14 cellular contexts compared by ENCODE assay signal in the genomic region with DNA sequence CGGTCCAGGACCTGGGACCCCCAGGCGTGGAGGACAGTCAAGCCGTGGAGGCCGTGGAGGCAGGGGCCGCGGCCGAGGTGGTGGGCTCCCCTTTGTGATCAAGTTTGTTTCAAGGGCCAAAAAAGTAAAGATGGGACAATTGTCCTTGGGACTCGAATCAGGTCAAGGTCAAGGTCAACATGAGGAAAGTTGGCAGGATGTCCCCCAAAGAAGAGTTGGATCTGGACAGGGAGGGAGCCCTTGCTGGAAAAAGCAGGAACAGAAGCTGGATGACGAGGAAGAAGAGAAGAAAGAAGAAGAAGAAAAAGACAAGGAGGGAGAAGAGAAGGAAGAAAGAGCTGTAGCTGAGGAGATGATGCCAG. TPM values are rescaled to one million over a fixed set of nuclear protein-coding genes. Genes with fewer than 3 reads are reported as not detected.
DNase-seq lines count a peak whose midpoint lies in the region; ATAC-seq and TF ChIP-seq lines count a peak whose summit lies in the region.
"Had no signal": no experiment of that assay in that cellular context is flagged by ENCODE, and none has a peak within 500 bp of the region (broad histone marks: within the 10 kb centered on the region; RNA-seq: fewer than 3 reads in every experiment).

No MANE protein-coding gene starts in this region.

- no peaks in the 10 kb centered on the region for H3K9me3 Mint-ChIP-seq in activated T-cell treated with anti-CD3 and anti-CD28 coated beads, Interleukin-2, amount 50 U/mL, for 24 hours
- H3K9me3 Mint-ChIP-seq in activated CD8-positive, alpha-beta T cell treated with anti-CD3 and anti-CD28 coated beads for 36 hours, result no peaks in the 10 kb centered on the region
- H3K9me3 Mint-ChIP-seq in neural crest cell, result no peaks in the 10 kb centered on the region
- no peaks in the 10 kb centered on the region for H3K9me3 Mint-ChIP-seq in naive thymus-derived CD8-positive, alpha-beta T cell

- no peak for TF ChIP-seq CTCF in activated CD8-positive, alpha-beta T cell treated with anti-CD3 and anti-CD28 coated beads for 36 hours (IDR thresholded peaks at IDR 0.05)
- no peak for TF ChIP-seq CTCF in neural crest cell (conservative IDR thresholded peaks at IDR 0.05)

- POLR2A ChIA-PET in activated CD8-positive, alpha-beta T cell treated with anti-CD3 and anti-CD28 coated beads for 36 hours (lab: Charles Lee), result interaction anchor here (1.2 to 9.5 kb wide), 6 partner anchors 9 to 22 kb away, joined by 3 to 105 read pairs (median 33); partner anchors contain the start of gene IGFLR1
- POLR2A ChIA-PET in naive thymus-derived CD8-positive, alpha-beta T cell (lab: Charles Lee), result interaction anchor here (0.6 to 4.3 kb wide), 3 partner anchors 20 to 209 kb away, joined by 4 to 29 read pairs (median 26); partner anchors contain the start of gene IGFLR1

- H3K4me3 Mint-ChIP-seq in activated T-cell treated with anti-CD3 and anti-CD28 coated beads, Interleukin-2, amount 50 U/mL, for 24 hours, result peak overlapping the region; percentile 39
- peak overlapping the region; percentile 94 for H3K4me3 Mint-ChIP-seq in activated CD8-positive, alpha-beta T cell treated with anti-CD3 and anti-CD28 coated beads for 36 hours
- H3K4me3 Mint-ChIP-seq in neural crest cell, result peak overlapping the region; percentile 79
- H3K4me3 Mint-ChIP-seq in naive thymus-derived CD8-positive, alpha-beta T cell, result peak overlapping the region in 5 of 10 donors; percentile 38 to 65 (median 58)

- ATAC-seq in activated CD8-positive, alpha-beta T cell treated with anti-CD3 and anti-CD28 coated beads for 36 hours, result no peak
- no peak for ATAC-seq in GM19023 (IDR thresholded peaks at IDR 0.05; ENCODE audit: unreplicated experiment)
- ATAC-seq in naive thymus-derived CD8-positive, alpha-beta T cell, result no peak
- ATAC-seq: mucosa of descending colon had no signal

- H3K4me1 Mint-ChIP-seq in activated T-cell treated with anti-CD3 and anti-CD28 coated beads, Interleukin-2, amount 50 U/mL, for 24 hours (ENCODE audit: low read depth), result peaks cover 36% of the 10 kb centered on the region
- H3K4me1 Mint-ChIP-seq in activated CD8-positive, alpha-beta T cell treated with anti-CD3 and anti-CD28 coated beads for 36 hours (ENCODE audit: low read depth), result peaks cover 29% of the 10 kb centered on the region
- H3K4me1 Mint-ChIP-seq in neural crest cell, result peaks cover 27% of the 10 kb centered on the region
- H3K4me1 Mint-ChIP-seq in naive thymus-derived CD8-positive, alpha-beta T cell, result peaks cover 19 to 54% (median 38%) of the 10 kb centered on the region in 4 donors

- H3K27ac Mint-ChIP-seq in activated T-cell treated with anti-CD3 and anti-CD28 coated beads, Interleukin-2, amount 50 U/mL, for 24 hours, result peak overlapping the region; percentile 93
- peak overlapping the region; percentile 80 for H3K27ac Mint-ChIP-seq in activated CD8-positive, alpha-beta T cell treated with anti-CD3 and anti-CD28 coated beads for 36 hours
- H3K27ac Mint-ChIP-seq in neural crest cell (ENCODE audit: unreplicated experiment), result no peak overlapping the region
- peak overlapping the region in 5 of 10 donors; percentile 51 to 87 (median 74) for H3K27ac Mint-ChIP-seq in naive thymus-derived CD8-positive, alpha-beta T cell

- intact Hi-C loops in activated CD8-positive, alpha-beta T cell treated with anti-CD3 and anti-CD28 coated beads for 36 hours (cut with micrococcal nuclease), result no loop called here

- H3K27me3 Mint-ChIP-seq in activated T-cell treated with anti-CD3 and anti-CD28 coated beads, Interleukin-2, amount 50 U/mL, for 24 hours, result no peaks in the 10 kb centered on the region
- H3K27me3 Mint-ChIP-seq in activated CD8-positive, alpha-beta T cell treated with anti-CD3 and anti-CD28 coated beads for 36 hours, result no peaks in the 10 kb centered on the region
- H3K27me3 Mint-ChIP-seq in neural crest cell (ENCODE audit: low read depth), result no peaks in the 10 kb centered on the region
- no peaks in the 10 kb centered on the region for H3K27me3 Mint-ChIP-seq in naive thymus-derived CD8-positive, alpha-beta T cell

- DNase-seq in activated T-cell treated with anti-CD3 and anti-CD28 coated beads, Interleukin-2, amount 50 U/mL, for 24 hours, result no peak
- no peak for DNase-seq in activated T-cell treated with anti-CD3 and anti-CD28 coated beads for 4 hours
- DNase-seq in activated CD8-positive, alpha-beta T cell treated with anti-CD3 and anti-CD28 coated beads for 36 hours, result no peak
- DNase-seq in neural crest cell (ENCODE audit: low read depth, low spot score), result no peak
- no peak for DNase-seq in naive thymus-derived CD8-positive, alpha-beta T cell
- DNase-seq: caudate nucleus; mucosa of descending colon; NCI-H1092; stimulated activated CD4-positive, alpha-beta T cell treated with anti-CD3 and anti-CD28 coated beads, Interleukin-1b, Interleukin-23, amount 100 ng/mL, for 48 hours; WERI-Rb-1 had no signal

- CTCF ChIA-PET in activated CD8-positive, alpha-beta T cell treated with anti-CD3 and anti-CD28 coated beads for 36 hours (lab: Charles Lee), result interaction anchor here (0.6 kb wide), 1 partner anchor 20 kb away, joined by 3 read pairs; no protein-coding TSS in a partner anchor

- H3K36me3 Mint-ChIP-seq in activated T-cell treated with anti-CD3 and anti-CD28 coated beads, Interleukin-2, amount 50 U/mL, for 24 hours (ENCODE audit: low read depth), result peaks cover 82% of the 10 kb centered on the region
- peaks cover 82% of the 10 kb centered on the region for H3K36me3 Mint-ChIP-seq in activated CD8-positive, alpha-beta T cell treated with anti-CD3 and anti-CD28 coated beads for 36 hours (ENCODE audit: low read depth)
- H3K36me3 Mint-ChIP-seq in neural crest cell (ENCODE audit: low read depth), result peaks cover 2% of the 10 kb centered on the region
- H3K36me3 Mint-ChIP-seq in naive thymus-derived CD8-positive, alpha-beta T cell, result peaks cover 0 to 48% (median 6%) of the 10 kb centered on the region in 3 donors

RNA-seq across cellular contexts. Expression of gene KMT2B, which starts 2.3 kb away (rescaled TPM):
- total RNA-seq in activated CD8-positive, alpha-beta T cell treated with anti-CD3 and anti-CD28 coated beads for 36 hours, result 10 to 100 TPM; 62.9 to 63.6 TPM
- 60.1 and 64.2 TPM in 2 replicates for total RNA-seq in neural crest cell
- 10 to 100 TPM; 73.9 to 79.2 TPM for total RNA-seq in naive thymus-derived CD8-positive, alpha-beta T cell
- polyA plus RNA-seq in naive thymus-derived CD8-positive, alpha-beta T cell, result 1 to 10 TPM in 1 of 3 donors, under 1 TPM in 2; 0.60 to 2.8 (median 0.83) TPM

RNA-seq across cellular contexts. Expression of gene ZBTB32, which starts 15.8 kb away (rescaled TPM):
- 100 to 1,000 TPM; 410 to 420 TPM for total RNA-seq in activated CD8-positive, alpha-beta T cell treated with anti-CD3 and anti-CD28 coated beads for 36 hours
- not detected in 2 replicates for total RNA-seq in neural crest cell
- under 1 TPM; 0.21 to 0.36 TPM for total RNA-seq in naive thymus-derived CD8-positive, alpha-beta T cell
- polyA plus RNA-seq in naive thymus-derived CD8-positive, alpha-beta T cell, result under 1 TPM; 0.15 to 0.68 (median 0.43) TPM
- total RNA-seq: renal cortical epithelial cell, urinary bladder had no signal
- polyA plus RNA-seq: AG04450 had no signal

RNA-seq across cellular contexts. Expression of gene IGFLR1, which starts 22.1 kb away (rescaled TPM):
- total RNA-seq in activated CD8-positive, alpha-beta T cell treated with anti-CD3 and anti-CD28 coated beads for 36 hours, result 100 to 1,000 TPM; 140 to 143 TPM
- 4.2 and 6.3 TPM in 2 replicates for total RNA-seq in neural crest cell
- total RNA-seq in naive thymus-derived CD8-positive, alpha-beta T cell, result 10 to 100 TPM; 79.8 to 82.5 TPM
- polyA plus RNA-seq in naive thymus-derived CD8-positive, alpha-beta T cell, result 10 to 100 TPM; 70.2 to 92.7 (median 92.6) TPM

RNA-seq across cellular contexts. Expression of gene U2AF1L4, which starts 25.1 kb away (rescaled TPM):
- total RNA-seq in activated CD8-positive, alpha-beta T cell treated with anti-CD3 and anti-CD28 coated beads for 36 hours, result 10 to 100 TPM; 41.7 to 42.5 TPM
- total RNA-seq in neural crest cell, result 19.4 and 21.6 TPM in 2 replicates
- 10 to 100 TPM; 52.7 to 53.1 TPM for total RNA-seq in naive thymus-derived CD8-positive, alpha-beta T cell
- 10 to 100 TPM; 43.1 to 93.1 (median 76.6) TPM for polyA plus RNA-seq in naive thymus-derived CD8-positive, alpha-beta T cell

RNA-seq across cellular contexts. Expression of gene PSENEN, which starts 25.3 kb away (rescaled TPM):
- total RNA-seq in activated CD8-positive, alpha-beta T cell treated with anti-CD3 and anti-CD28 coated beads for 36 hours, result 10 to 100 TPM; 37.2 to 41.3 TPM
- total RNA-seq in neural crest cell, result 67.3 and 69.2 TPM in 2 replicates
- total RNA-seq in naive thymus-derived CD8-positive, alpha-beta T cell, result 10 to 100 TPM; 23.0 to 26.2 TPM
- 10 to 100 TPM; 68.7 to 76.5 (median 71.2) TPM for polyA plus RNA-seq in naive thymus-derived CD8-positive, alpha-beta T cell

Comparison
In these comparisons a context has a peak if more than half of its experiments do, and no peak if none do; other contexts are left out.
1. RNA of gene ZBTB32, which starts 15.8 kb away (total RNA-seq): 410 to 420 TPM in activated CD8-positive, alpha-beta T cell treated with anti-CD3 and anti-CD28 coated beads for 36 hours; 0.21 to 0.36 TPM in naive thymus-derived CD8-positive, alpha-beta T cell and not detected in neural crest cell; every median in the first group is over 100 times any median in the second.
2. RNA of gene IGFLR1, which starts 22.1 kb away (total RNA-seq): 140 to 143 TPM in activated CD8-positive, alpha-beta T cell treated with anti-CD3 and anti-CD28 coated beads for 36 hours and 79.8 to 82.5 TPM in naive thymus-derived CD8-positive, alpha-beta T cell; 4.2 to 6.3 TPM in neural crest cell; every median in the first group is over 10 times any median in the second.